8 cellular contexts compared by ENCODE assay signal in the genomic region with DNA sequence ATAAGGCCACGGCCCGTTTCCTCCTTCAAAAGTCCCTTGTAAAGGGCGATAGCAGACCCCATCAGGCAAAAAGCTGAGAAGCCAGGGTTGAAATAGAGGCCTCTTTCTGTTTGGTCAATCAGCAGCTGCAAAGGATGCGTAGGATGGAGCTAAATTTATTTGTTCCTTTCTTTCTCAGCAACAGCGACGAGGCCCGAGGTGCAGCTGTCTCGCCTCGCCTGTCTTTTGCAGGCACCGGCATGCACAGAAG.
DNase-seq lines count a peak whose midpoint lies in the region; ATAC-seq and TF ChIP-seq lines count a peak whose summit lies in the region.

No MANE protein-coding gene starts in this region.

- TF ChIP-seq CTCF in epithelial cell of esophagus (IDR thresholded peaks at IDR 0.05; ENCODE audit: insufficient read depth, low read depth, low read length, missing control alignments), result no peak

- ATAC-seq in GM18520 (IDR thresholded peaks at IDR 0.05; ENCODE audit: unreplicated experiment) (peak; percentile 30), GM21717 (IDR thresholded peaks at IDR 0.05; ENCODE audit: unreplicated experiment) (peak; percentile 52)
- ATAC-seq in stimulated activated naive CD8-positive, alpha-beta T cell treated with anti-CD3 and anti-CD28 coated beads, Interleukin-15, Interleukin-2, amounts not matched to agents 100 U/mL and 50 U/mL, for 24 hours, result peak; percentile 32

- H3K4me3 ChIP-seq in epithelial cell of esophagus (ENCODE audit: low read length), result peak overlapping the region; percentile 6

- peak; percentile 64 for DNase-seq in Kasumi-1 (lab: John Stamatoyannopoulos, UW)
- DNase-seq in epithelial cell of esophagus (ENCODE audit: low read depth), result no peak
- DNase-seq in stimulated activated naive CD8-positive, alpha-beta T cell treated with anti-CD3 and anti-CD28 coated beads, Interleukin-15, Interleukin-2, amounts not matched to agents 100 U/mL and 50 U/mL, for 24 hours, result no peak
- no peak for DNase-seq in 8988T
- DNase-seq in RKO (ENCODE audit: low spot score), result no peak
- no peak for DNase-seq in NCI-H82 (lab: John Stamatoyannopoulos, UW)

Comparison
In these comparisons a context has a peak if more than half of its experiments do, and no peak if none do; other contexts are left out.
1. DNase-seq: peak in Kasumi-1 (2 of 2); none in epithelial cell of esophagus (single experiment), stimulated activated naive CD8-positive, alpha-beta T cell treated with anti-CD3 and anti-CD28 coated beads, Interleukin-15, Interleukin-2, amounts not matched to agents 100 U/mL and 50 U/mL, for 24 hours (single experiment), 8988T (single experiment), RKO (single experiment) and NCI-H82 (single experiment).
2. Peak in every context shown above with its lines, with median percentiles within 50 percentile points of each other: ATAC-seq.